ENCODE assay signal across 17 cellular contexts in the genomic region with DNA sequence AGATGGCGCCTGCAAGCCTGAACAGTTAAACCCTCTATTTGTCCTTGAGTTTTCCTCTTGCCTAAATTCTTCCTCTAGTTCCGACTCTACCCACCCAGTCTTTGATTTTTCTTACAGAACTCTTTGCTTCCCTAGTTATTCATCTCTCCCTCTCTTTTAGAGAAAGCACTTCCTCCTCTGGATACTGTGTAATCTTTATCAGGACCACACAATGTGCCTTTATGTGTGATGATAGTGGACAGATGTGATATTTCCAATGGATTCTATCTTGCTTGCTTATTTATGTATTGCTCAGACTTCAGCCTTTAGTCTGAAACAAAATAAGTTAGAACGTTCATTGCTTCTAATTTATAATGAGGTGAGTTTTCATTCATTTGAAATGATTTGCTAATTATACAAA.
"Had no signal": no experiment of that assay in that cellular context is flagged by ENCODE, and none has a peak within 500 bp of the region (broad histone marks: within the 10 kb centered on the region; RNA-seq: fewer than 3 reads in every experiment).

No MANE protein-coding gene starts in this region.

- DNase-seq: Karpas-422, KG1, MM.1S, NCI-H1092 treated with DMSO at 0.1 percent for 48 hours, NCI-H1436, NCI-H187, NCI-H2029, NCI-H2171 treated with DMSO at 0.1 percent for 48 hours, NCI-H345, NCI-H446 treated with DMSO at 0.1 percent for 48 hours, NCI-H510A treated with DMSO at 0.1 percent for 48 hours, SHP77 treated with DMSO at 0.1 percent for 48 hours, T-helper 1 cell, T-helper 17 cell had no signal

- H3K27me3 ChIP-seq: SJCRH30 had no signal

- H3K4me3 Mint-ChIP-seq: T-helper 17 cell had no signal

- H3K9me3 ChIP-seq: SJCRH30 had no signal

- H3K27ac ChIP-seq: SJCRH30, SK-N-MC had no signal

- H3K36me3 ChIP-seq: SJCRH30 had no signal

- ATAC-seq: Right ventricle myocardium inferior, T-helper 17 cell had no signal

- H3K4me3 ChIP-seq: SJCRH30, SK-N-MC had no signal

- H3K27ac Mint-ChIP-seq: T-helper 17 cell had no signal
